In the genomic region with DNA sequence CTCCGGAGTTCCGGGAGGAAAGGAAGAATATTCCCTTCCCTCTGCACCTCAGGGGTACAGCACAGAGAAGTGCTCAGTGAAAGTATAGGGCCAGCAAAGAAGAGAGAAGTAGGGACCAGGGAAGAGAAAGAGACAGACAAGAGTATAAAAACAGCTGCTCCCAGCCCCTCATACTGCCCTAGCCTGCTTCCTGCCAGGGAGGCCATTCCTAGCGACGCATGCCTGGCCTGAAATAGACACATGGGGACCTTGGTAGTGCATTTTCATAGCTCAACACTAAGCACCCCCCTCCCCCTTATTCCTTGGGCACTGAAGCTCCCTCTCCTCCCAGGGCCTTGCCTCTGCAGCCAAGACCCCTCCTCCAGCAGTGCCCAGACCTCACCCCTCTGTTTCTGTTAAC, we compare ENCODE assay signal across 15 cellular contexts.
DNase-seq lines count a peak whose midpoint lies in the region; ATAC-seq and TF ChIP-seq lines count a peak whose summit lies in the region.
"Had no signal": no experiment of that assay in that cellular context is flagged by ENCODE, and none has a peak within 500 bp of the region (broad histone marks: within the 10 kb centered on the region; RNA-seq: fewer than 3 reads in every experiment).

No MANE protein-coding gene starts in this region.

- H3K9ac ChIP-seq in SK-N-SH (no peak overlapping the region), adipocyte (ENCODE audit: low read length) (peak overlapping the region; percentile 33)

- intact Hi-C loops in uterus (cut with DNase I; ENCODE audit: low total_unique reads) (no loop called here), aorta (cut with DNase I) (no loop called here)

- TF ChIP-seq RAD21 in SK-N-SH (IDR thresholded peaks at IDR 0.05; ENCODE audit: low read length): no peak

- H3K36me3 Mint-ChIP-seq in mesothelial cell of epicardium: peaks cover 9% of the 10 kb centered on the region

- H3K4me3 ChIP-seq in SK-N-SH (ENCODE audit: low read depth in 2 of 2, low read length in 1 of 2) (no peak overlapping the region), adipocyte (ENCODE audit: low read length) (no peak overlapping the region), uterus (no peak overlapping the region), aorta (ENCODE audit: low read length in 2 of 2) (no peak overlapping the region)

- peak overlapping the region; percentile 67 for H3K27ac Mint-ChIP-seq in mesothelial cell of epicardium
- H3K27ac Mint-ChIP-seq: activated CD4-positive, alpha-beta T cell treated with anti-CD3 and anti-CD28 coated beads, Interleukin-2, amount 10 ng/mL, durations not matched to agents 24 days and 14 days had no signal

- no peaks in the 10 kb centered on the region for H3K9me3 Mint-ChIP-seq in mesothelial cell of epicardium
- H3K9me3 Mint-ChIP-seq: activated CD4-positive, alpha-beta T cell treated with anti-CD3 and anti-CD28 coated beads, Interleukin-2, amount 10 ng/mL, durations not matched to agents 24 days and 14 days had no signal

- no peak overlapping the region for H2AFZ ChIP-seq in SK-N-SH (ENCODE audit: low read depth)

- TF ChIP-seq POLR2A in uterus (IDR thresholded peaks at IDR 0.05): no peak

- H3K9me2 ChIP-seq in SK-N-SH: no peaks in the 10 kb centered on the region

- no peaks in the 10 kb centered on the region for H3K9me3 ChIP-seq in SK-N-SH
- no peaks in the 10 kb centered on the region for H3K9me3 ChIP-seq in adipocyte (ENCODE audit: control insufficient read depth, low read length)
- no peaks in the 10 kb centered on the region for H3K9me3 ChIP-seq in uterus
- no peaks in the 10 kb centered on the region for H3K9me3 ChIP-seq in aorta (ENCODE audit: control insufficient read depth, low read length)
- H3K9me3 ChIP-seq: Caco-2 had no signal

- peaks cover 100% of the 10 kb centered on the region for H3K79me2 ChIP-seq in SK-N-SH (ENCODE audit: insufficient read depth)

- DNase-seq in SK-N-SH (no peak), adipocyte (ENCODE audit: low read depth) (no peak), mesothelial cell of epicardium (ENCODE audit: low spot score in 2 of 2, unreplicated experiment in 2 of 2) (no peak), uterus (no peak), aorta (no peak)
- DNase-seq in activated naive CD4-positive, alpha-beta T cell (lab: John Stamatoyannopoulos, UW): no peak
- DNase-seq: activated CD4-positive, alpha-beta T cell treated with anti-CD3 and anti-CD28 coated beads, Interleukin-2, amount 10 ng/mL, durations not matched to agents 24 days and 14 days; activated T-cell treated with anti-CD3 and anti-CD28 coated beads, Interleukin-2, amount 50 U/mL, for 1 hour; Caco-2; kidney; NCI-H748 treated with DMSO at 0.1 percent for 48 hours; posterior cingulate gyrus; stimulated activated CD4-positive, alpha-beta T cell treated with anti-CD3 and anti-CD28 coated beads, Interleukin-15, amount 100 ng/mL, for 24 hours had no signal

- POLR2A ChIA-PET in SK-N-SH (lab: Yijun Ruan, JAX): no interaction called here

- H3K27me3 ChIP-seq in SK-N-SH (ENCODE audit: insufficient read depth) (no peaks in the 10 kb centered on the region), adipocyte (replicated peaks; ENCODE audit: control insufficient read depth, insufficient read depth, low read length) (no peaks in the 10 kb centered on the region), uterus (no peaks in the 10 kb centered on the region), aorta (ENCODE audit: control insufficient read depth in 1 of 2, insufficient read depth in 2 of 2, low read length in 1 of 2) (no peaks in the 10 kb centered on the region)

- peaks cover 8 to 14% of the 10 kb centered on the region in 2 experiments for H3K36me3 ChIP-seq in SK-N-SH (replicated peaks in 1 of 2; ENCODE audit: control insufficient read depth in 1 of 2, insufficient read depth in 2 of 2, low read length in 1 of 2)
- H3K36me3 ChIP-seq in adipocyte (ENCODE audit: control insufficient read depth, insufficient read depth, low read length, severe bottlenecking): peaks cover 64% of the 10 kb centered on the region
- H3K36me3 ChIP-seq in uterus: no peaks in the 10 kb centered on the region
- no peaks in the 10 kb centered on the region for H3K36me3 ChIP-seq in aorta (ENCODE audit: control insufficient read depth in 1 of 2, insufficient read depth in 2 of 2, low read length in 1 of 2)

- 96% methylated on average over 2 of the region's 4 CpGs for WGBS in SK-N-SH (ENCODE audit: low lambda C conversion rate)
- WGBS in aorta, 2 donors: 71 to 75% methylated on average over 4 of the region's 4 CpGs

- H3K4me1 Mint-ChIP-seq in mesothelial cell of epicardium: peaks cover 52% of the 10 kb centered on the region

- no peak overlapping the region for H3K4me2 ChIP-seq in SK-N-SH

- CTCF ChIA-PET in SK-N-SH (lab: Yijun Ruan, JAX): interaction anchor here (0.6 to 4.0 kb wide), 3 partner anchors 25 to 584 kb away, joined by 3 to 30 read pairs (median 4); no protein-coding TSS in a partner anchor

- TF ChIP-seq CTCF in SK-N-SH (IDR thresholded peaks at IDR 0.05): no peak
- no peak for TF ChIP-seq CTCF in mesothelial cell of epicardium (IDR thresholded peaks at IDR 0.05; ENCODE audit: unreplicated experiment)
- TF ChIP-seq CTCF in uterus (IDR thresholded peaks at IDR 0.05): no peak

- no peak overlapping the region for H3K4me3 Mint-ChIP-seq in mesothelial cell of epicardium
- H3K4me3 Mint-ChIP-seq: activated CD4-positive, alpha-beta T cell treated with anti-CD3 and anti-CD28 coated beads, Interleukin-2, amount 10 ng/mL, durations not matched to agents 24 days and 14 days had no signal

- H3K4me1 ChIP-seq in SK-N-SH (ENCODE audit: control insufficient read depth in 1 of 2, insufficient read depth in 2 of 2, low read depth in 1 of 2, low read length in 1 of 2): peaks cover 39 to 95% of the 10 kb centered on the region in 2 experiments
- H3K4me1 ChIP-seq in adipocyte (ENCODE audit: control insufficient read depth, insufficient read depth, low read length): peaks cover 54% of the 10 kb centered on the region
- peaks cover 31 to 38% of the 10 kb centered on the region in 2 donors for H3K4me1 ChIP-seq in uterus
- no peaks in the 10 kb centered on the region for H3K4me1 ChIP-seq in aorta (ENCODE audit: control insufficient read depth in 1 of 2, insufficient read depth in 2 of 2, low read length in 2 of 2)

- H3K27ac ChIP-seq in SK-N-SH (ENCODE audit: low read depth in 2 of 2, low read length in 1 of 2): peak overlapping the region; percentile 3 to 95; a peak in 3 of 4 replicates
- peak overlapping the region; percentile 36 to 47 for H3K27ac ChIP-seq in uterus
- no peak overlapping the region for H3K27ac ChIP-seq in aorta (ENCODE audit: low read depth in 1 of 2, low read length in 2 of 2)

- peaks cover 8% of the 10 kb centered on the region for H3F3A ChIP-seq in SK-N-SH (replicated peaks; ENCODE audit: insufficient read depth)

- H3K27me3 Mint-ChIP-seq in mesothelial cell of epicardium (ENCODE audit: low read depth): no peaks in the 10 kb centered on the region
- H3K27me3 Mint-ChIP-seq: activated CD4-positive, alpha-beta T cell treated with anti-CD3 and anti-CD28 coated beads, Interleukin-2, amount 10 ng/mL, durations not matched to agents 24 days and 14 days had no signal

- ATAC-seq in SK-N-SH treated with all-trans-retinoic acid at 6 μM for 48 hours (no peak), aorta (ENCODE audit: low FRiP score) (no peak), GM19023 (IDR thresholded peaks at IDR 0.05; ENCODE audit: unreplicated experiment) (no peak)

- TF ChIP-seq EP300 in SK-N-SH (IDR thresholded peaks at IDR 0.05; ENCODE audit: borderline replicate concordance in 1 of 2, low read depth in 1 of 2, low read length in 1 of 2): no peak

- H4K20me1 ChIP-seq in SK-N-SH (ENCODE audit: insufficient read depth): peaks cover 42% of the 10 kb centered on the region; the same call in 1 of the 2 replicates

TF ChIP-seq in SK-N-SH, 30 proteins besides CTCF, POLR2A, EP300 and RAD21 (continues in another document):
- TF ChIP-seq, protein P1, sequence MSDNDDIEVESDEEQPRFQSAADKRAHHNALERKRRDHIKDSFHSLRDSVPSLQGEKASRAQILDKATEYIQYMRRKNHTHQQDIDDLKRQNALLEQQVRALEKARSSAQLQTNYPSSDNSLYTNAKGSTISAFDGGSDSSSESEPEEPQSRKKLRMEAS (IDR thresholded peaks at IDR 0.05; ENCODE audit: low read depth): no peak
- TF ChIP-seq EZH2phosphoT487 (IDR thresholded peaks at IDR 0.05; ENCODE audit: borderline replicate concordance, low read depth): no peak

TF ChIP-seq in SK-N-SH treated with all-trans-retinoic acid at 6 μM for 48 hours, 23 proteins besides CTCF, POLR2A, EP300 and RAD21 (continues in another document):
- TF ChIP-seq ZC3H10 (CRISPR knock-in tag; IDR thresholded peaks at IDR 0.05) (no peak), TCF4 (CRISPR knock-in tag; IDR thresholded peaks at IDR 0.05; ENCODE audit: borderline replicate concordance) (no peak), ZNF565 (CRISPR knock-in tag; conservative IDR thresholded peaks at IDR 0.05; ENCODE audit: low read depth) (no peak)
- TF ChIP-seq, protein P2, sequence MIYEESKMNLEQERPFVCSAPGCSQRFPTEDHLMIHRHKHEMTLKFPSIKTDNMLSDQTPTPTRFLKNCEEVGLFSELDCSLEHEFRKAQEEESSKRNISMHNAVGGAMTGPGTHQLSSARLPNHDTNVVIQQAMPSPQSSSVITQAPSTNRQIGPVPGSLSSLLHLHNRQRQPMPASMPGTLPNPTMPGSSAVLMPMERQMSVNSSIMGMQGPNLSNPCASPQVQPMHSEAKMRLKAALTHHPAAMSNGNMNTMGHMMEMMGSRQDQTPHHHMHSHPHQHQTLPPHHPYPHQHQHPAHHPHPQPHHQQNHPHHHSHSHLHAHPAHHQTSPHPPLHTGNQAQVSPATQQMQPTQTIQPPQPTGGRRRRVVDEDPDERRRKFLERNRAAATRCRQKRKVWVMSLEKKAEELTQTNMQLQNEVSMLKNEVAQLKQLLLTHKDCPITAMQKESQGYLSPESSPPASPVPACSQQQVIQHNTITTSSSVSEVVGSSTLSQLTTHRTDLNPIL (CRISPR knock-in tag; IDR thresholded peaks at IDR 0.05; ENCODE audit: low read depth): no peak

Comparison
In these comparisons a context has a peak if more than half of its experiments do, and no peak if none do; other contexts are left out.
1. H3K27ac ChIP-seq: peak in SK-N-SH (2 of 2) and uterus (2 of 2); none in aorta (0 of 2).